Comparison of ENCODE assay signal across 8 cellular contexts in genomic region chrX:139739138-139739537, GRCh38. TPM values are rescaled to one million over a fixed set of nuclear protein-coding genes. Genes with fewer than 3 reads are reported as not detected.
DNase-seq lines count a peak whose midpoint lies in the region; ATAC-seq lines count a peak whose summit lies in the region.

No MANE protein-coding gene starts in this region.

- no peaks in the 10 kb centered on the region for H3K27me3 Mint-ChIP-seq in activated T-helper 1 cell treated with anti-CD3 and anti-CD28 coated beads, Interleukin-12 subunit alpha, Interleukin-12 subunit beta, Interleukin-2, Interleukin-4 antibody, amounts not matched to agents 30 ng/mL and 10 ng/mL and 1 ng/mL, durations not matched to agents 14 hours and 24 hours and 36 hours (ENCODE audit: insufficient read depth)

- H3K27ac Mint-ChIP-seq in activated T-helper 1 cell treated with anti-CD3 and anti-CD28 coated beads, Interleukin-12 subunit alpha, Interleukin-12 subunit beta, Interleukin-2, Interleukin-4 antibody, amounts not matched to agents 30 ng/mL and 10 ng/mL and 1 ng/mL, durations not matched to agents 14 hours and 24 hours and 36 hours = peak overlapping the region; percentile 69

- H3K4me3 Mint-ChIP-seq in activated T-helper 1 cell treated with anti-CD3 and anti-CD28 coated beads, Interleukin-12 subunit alpha, Interleukin-12 subunit beta, Interleukin-2, Interleukin-4 antibody, amounts not matched to agents 30 ng/mL and 10 ng/mL and 1 ng/mL, durations not matched to agents 14 hours and 24 hours and 36 hours = peak overlapping the region; percentile 46

- peak; percentile 13 for DNase-seq in stimulated activated CD4-positive, alpha-beta T cell treated with anti-CD3 and anti-CD28 coated beads, Interleukin-4, amount 100 ng/mL, for 24 hours
- DNase-seq in stimulated activated CD4-positive, alpha-beta T cell treated with anti-CD3 and anti-CD28 coated beads, Interleukin-2, amount 100 ng/mL, for 48 hours = no peak
- DNase-seq in activated T-helper 1 cell treated with anti-CD3 and anti-CD28 coated beads, Interleukin-12 subunit alpha, Interleukin-12 subunit beta, Interleukin-2, Interleukin-4 antibody, amounts not matched to agents 30 ng/mL and 10 ng/mL and 1 ng/mL, durations not matched to agents 14 hours and 24 hours and 36 hours (ENCODE audit: low spot score) = no peak
- DNase-seq in Right ventricle myocardium inferior (ENCODE audit: missing footprints) (no peak), hypothalamus (lab: John Stamatoyannopoulos, UW) (no peak), caudate nucleus (lab: John Stamatoyannopoulos, UW) (no peak)
- no peak for DNase-seq in stimulated activated CD4-positive, alpha-beta T cell treated with anti-CD3 and anti-CD28 coated beads, Interleukin-4, amount 100 ng/mL, for 1 hour

- H3K9me3 Mint-ChIP-seq in activated T-helper 1 cell treated with anti-CD3 and anti-CD28 coated beads, Interleukin-12 subunit alpha, Interleukin-12 subunit beta, Interleukin-2, Interleukin-4 antibody, amounts not matched to agents 30 ng/mL and 10 ng/mL and 1 ng/mL, durations not matched to agents 14 hours and 24 hours and 36 hours = no peaks in the 10 kb centered on the region

- peaks cover 18% of the 10 kb centered on the region for H3K36me3 Mint-ChIP-seq in activated T-helper 1 cell treated with anti-CD3 and anti-CD28 coated beads, Interleukin-12 subunit alpha, Interleukin-12 subunit beta, Interleukin-2, Interleukin-4 antibody, amounts not matched to agents 30 ng/mL and 10 ng/mL and 1 ng/mL, durations not matched to agents 14 hours and 24 hours and 36 hours (ENCODE audit: low read depth)

- no peak overlapping the region for H3K27ac ChIP-seq in caudate nucleus (ENCODE audit: low read depth, low read length)

- H3K4me1 Mint-ChIP-seq in activated T-helper 1 cell treated with anti-CD3 and anti-CD28 coated beads, Interleukin-12 subunit alpha, Interleukin-12 subunit beta, Interleukin-2, Interleukin-4 antibody, amounts not matched to agents 30 ng/mL and 10 ng/mL and 1 ng/mL, durations not matched to agents 14 hours and 24 hours and 36 hours (ENCODE audit: low read depth) = peaks cover 20% of the 10 kb centered on the region

- ATAC-seq in HG03103 (IDR thresholded peaks at IDR 0.05; ENCODE audit: low read depth, unreplicated experiment) (peak; percentile 93), Right ventricle myocardium inferior (no peak)

- intact Hi-C loops in activated T-helper 1 cell treated with anti-CD3 and anti-CD28 coated beads, Interleukin-12 subunit alpha, Interleukin-12 subunit beta, Interleukin-2, Interleukin-4 antibody, amounts not matched to agents 30 ng/mL and 10 ng/mL and 1 ng/mL, durations not matched to agents 14 hours and 24 hours and 36 hours (cut with micrococcal nuclease) = loop anchor here (1.0 to 2.0 kb wide), 3 partner anchors 27 to 194 kb away; partner anchors contain the start of gene ATP11C
- intact Hi-C loops in Right ventricle myocardium inferior (cut with DNase I) = no loop called here

RNA-seq across cellular contexts. Expression of gene MCF2, which starts 31.2 kb away (rescaled TPM):
- total RNA-seq in activated T-helper 1 cell treated with anti-CD3 and anti-CD28 coated beads, Interleukin-12 subunit alpha, Interleukin-12 subunit beta, Interleukin-2, Interleukin-4 antibody, amounts not matched to agents 30 ng/mL and 10 ng/mL and 1 ng/mL, durations not matched to agents 14 hours and 24 hours and 36 hours = 0.34 and 0.52 TPM in 2 replicates
- 0.30 TPM for total RNA-seq in Right ventricle myocardium inferior
